14 cellular contexts compared by ENCODE assay signal in genomic region chr1:64908567-64908966, GRCh38.
"Had no signal": no experiment of that assay in that cellular context is flagged by ENCODE, and none has a peak within 500 bp of the region (broad histone marks: within the 10 kb centered on the region; RNA-seq: fewer than 3 reads in every experiment).

No MANE protein-coding gene starts in this region.

- H3K27me3 ChIP-seq: ascending aorta, cardiac muscle cell, esophagus muscularis mucosa, right lobe of liver had no signal

- H3K27me3 Mint-ChIP-seq: activated CD4-positive, alpha-beta memory T cell treated with anti-CD3 and anti-CD28 coated beads, Interleukin-2, amount 10 ng/mL, durations not matched to agents 7 days and 5 days; activated CD4-positive, alpha-beta T cell treated with anti-CD3 and anti-CD28 coated beads for 36 hours; stimulated activated naive CD8-positive, alpha-beta T cell treated with anti-CD3 and anti-CD28 coated beads, Interleukin-15, amount 100 ng/mL, for 72 hours; type B pancreatic cell had no signal

- H3K36me3 ChIP-seq: ascending aorta, cardiac muscle cell, esophagus muscularis mucosa, right lobe of liver had no signal

- H3K4me3 Mint-ChIP-seq: activated CD4-positive, alpha-beta memory T cell treated with anti-CD3 and anti-CD28 coated beads, Interleukin-2, amount 10 ng/mL, durations not matched to agents 7 days and 5 days; activated CD4-positive, alpha-beta T cell treated with anti-CD3 and anti-CD28 coated beads for 36 hours; neural crest cell; stimulated activated naive CD8-positive, alpha-beta T cell treated with anti-CD3 and anti-CD28 coated beads, Interleukin-15, amount 100 ng/mL, for 72 hours; type B pancreatic cell had no signal

- H3K9me3 Mint-ChIP-seq: activated CD4-positive, alpha-beta memory T cell treated with anti-CD3 and anti-CD28 coated beads, Interleukin-2, amount 10 ng/mL, durations not matched to agents 7 days and 5 days; activated T-cell treated with anti-CD3 and anti-CD28 coated beads, Interleukin-2, amount 50 U/mL, for 4 hours; neural crest cell; stimulated activated naive CD8-positive, alpha-beta T cell treated with anti-CD3 and anti-CD28 coated beads, Interleukin-15, amount 100 ng/mL, for 72 hours; type B pancreatic cell had no signal

- H3K27ac Mint-ChIP-seq: activated CD4-positive, alpha-beta memory T cell treated with anti-CD3 and anti-CD28 coated beads, Interleukin-2, amount 10 ng/mL, durations not matched to agents 7 days and 5 days; activated CD4-positive, alpha-beta T cell treated with anti-CD3 and anti-CD28 coated beads for 36 hours; stimulated activated naive CD8-positive, alpha-beta T cell treated with anti-CD3 and anti-CD28 coated beads, Interleukin-15, amount 100 ng/mL, for 72 hours; type B pancreatic cell had no signal

- H3K27ac ChIP-seq: ascending aorta, cardiac muscle cell, esophagus muscularis mucosa, psoas muscle, right lobe of liver had no signal

- H3K4me1 Mint-ChIP-seq: neural crest cell had no signal

- DNase-seq: activated CD4-positive, alpha-beta memory T cell treated with anti-CD3 and anti-CD28 coated beads, Interleukin-2, amount 10 ng/mL, durations not matched to agents 7 days and 5 days; activated CD4-positive, alpha-beta T cell treated with anti-CD3 and anti-CD28 coated beads for 36 hours; activated effector memory CD4-positive, alpha-beta T cell treated with anti-CD3 and anti-CD28 coated beads, Interleukin-2, amount 50 U/mL, for 16 hours; activated T-cell treated with anti-CD3 and anti-CD28 coated beads, Interleukin-2, amount 50 U/mL, for 4 hours; mesendoderm; psoas muscle; right lobe of liver; stimulated activated naive CD8-positive, alpha-beta T cell treated with anti-CD3 and anti-CD28 coated beads, Interleukin-15, amount 100 ng/mL, for 72 hours; T-helper 2 cell had no signal

- H3K4me3 ChIP-seq: ascending aorta, cardiac muscle cell, esophagus muscularis mucosa, psoas muscle, right lobe of liver had no signal

- H3K36me3 Mint-ChIP-seq: type B pancreatic cell had no signal

- H3K9me3 ChIP-seq: ascending aorta, esophagus muscularis mucosa, psoas muscle, right lobe of liver had no signal

- ATAC-seq: activated CD4-positive, alpha-beta T cell treated with anti-CD3 and anti-CD28 coated beads for 36 hours; activated T-cell treated with anti-CD3 and anti-CD28 coated beads, Interleukin-2, amount 50 U/mL, for 4 hours; psoas muscle; right lobe of liver; stimulated activated naive CD8-positive, alpha-beta T cell treated with anti-CD3 and anti-CD28 coated beads, Interleukin-15, amount 100 ng/mL, for 72 hours had no signal
